Comparison of ENCODE assay signal across 6 cellular contexts in the genomic region with DNA sequence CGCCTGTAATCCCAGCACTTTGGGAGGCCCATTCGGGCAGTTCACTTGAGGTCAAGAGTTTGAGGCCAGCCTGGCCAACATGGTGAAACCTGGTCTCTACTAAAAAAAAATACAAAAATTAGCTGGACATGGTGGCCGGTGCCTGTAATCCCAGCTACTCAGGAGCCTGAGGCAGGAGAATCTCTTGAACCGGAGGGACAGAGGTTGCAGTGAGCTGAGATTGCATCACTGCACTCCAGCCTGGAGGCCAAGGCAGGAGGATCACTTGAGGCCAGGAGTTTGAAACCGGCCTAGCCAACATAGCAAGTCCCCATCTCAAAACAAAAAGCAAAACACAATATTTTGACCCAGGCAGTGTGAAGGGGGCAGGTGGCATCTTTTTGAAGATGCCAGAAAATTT. TPM values are rescaled to one million over a fixed set of nuclear protein-coding genes. Genes with fewer than 3 reads are reported as not detected.
"Had no signal": no experiment of that assay in that cellular context is flagged by ENCODE, and none has a peak within 500 bp of the region (broad histone marks: within the 10 kb centered on the region; RNA-seq: fewer than 3 reads in every experiment).

No MANE protein-coding gene starts in this region.

RNA-seq across cellular contexts. Expression of gene HIF3A, which starts 32.0 kb away (rescaled TPM):
- total RNA-seq: M059J, PC-3, SK-MEL-5 had no signal

RNA-seq across cellular contexts. Expression of gene IGFL1, which starts 35.3 kb away (rescaled TPM):
- total RNA-seq: M059J, Right ventricle myocardium inferior, RPMI7951, SJCRH30, SK-MEL-5 had no signal
